Comparison of ENCODE assay signal across 9 cellular contexts in genomic region chr3:54870423-54870822, GRCh38. TPM values are rescaled to one million over a fixed set of nuclear protein-coding genes. Genes with fewer than 3 reads are reported as not detected.
DNase-seq lines count a peak whose midpoint lies in the region; ATAC-seq, FAIRE-seq and TF ChIP-seq lines count a peak whose summit lies in the region.
"Had no signal": no experiment of that assay in that cellular context is flagged by ENCODE, and none has a peak within 500 bp of the region (broad histone marks: within the 10 kb centered on the region; RNA-seq: fewer than 3 reads in every experiment).

No MANE protein-coding gene starts in this region.

- WGBS in sigmoid colon, 2 donors = 53 to 67% methylated on average over 7 of the region's 7 CpGs

- H3K4me1 ChIP-seq in sigmoid colon = peaks cover 0 to 9% (median 4%) of the 10 kb centered on the region in 4 donors

- H3K36me3 ChIP-seq in sigmoid colon = no peaks in the 10 kb centered on the region

- H3K4me1 Mint-ChIP-seq in glutamatergic neuron (ENCODE audit: low read depth, unreplicated experiment) = no peaks in the 10 kb centered on the region

- no peak overlapping the region for H3K27ac ChIP-seq in sigmoid colon

- H3K9me3 ChIP-seq in sigmoid colon = no peaks in the 10 kb centered on the region

- peaks cover 5% of the 10 kb centered on the region for H3K9me3 Mint-ChIP-seq in glutamatergic neuron (ENCODE audit: unreplicated experiment)

- no peaks in the 10 kb centered on the region for H3K36me3 Mint-ChIP-seq in glutamatergic neuron (ENCODE audit: unreplicated experiment)

- no peak overlapping the region for H3K4me3 ChIP-seq in sigmoid colon

- H3K4me3 Mint-ChIP-seq in glutamatergic neuron (ENCODE audit: unreplicated experiment) = no peak overlapping the region

- DNase-seq in Right ventricle myocardium superior (no peak), cardiac septum (ENCODE audit: low spot score) (no peak), glutamatergic neuron (no peak), sigmoid colon (no peak), cortex of kidney (lab: John Stamatoyannopoulos, UW) (no peak), GM12892 (ENCODE audit: insufficient read length) (no peak)

- TF ChIP-seq EP300 in sigmoid colon (IDR thresholded peaks at IDR 0.05) = no peak

- no peak overlapping the region for H3K27ac Mint-ChIP-seq in glutamatergic neuron (ENCODE audit: unreplicated experiment)

- H3K27me3 ChIP-seq in sigmoid colon = no peaks in the 10 kb centered on the region

- H3K27me3 Mint-ChIP-seq in glutamatergic neuron (ENCODE audit: unreplicated experiment) = peaks cover 4% of the 10 kb centered on the region

- FAIRE-seq in GM12892 (lab: Jason Lieb, UNC) = no peak

- TF ChIP-seq POLR2A in sigmoid colon (IDR thresholded peaks at IDR 0.05) (no peak), GM12892 (IDR thresholded peaks at IDR 0.05; ENCODE audit: low read depth, low read length) (no peak)

- ATAC-seq in Right ventricle myocardium superior (ENCODE audit: poor library complexity) = peak; percentile 87
- ATAC-seq in SK-N-SH treated with all-trans-retinoic acid at 6 μM for 48 hours = peak; percentile 99
- no peak for ATAC-seq in HG03432 (IDR thresholded peaks at IDR 0.05; ENCODE audit: unreplicated experiment)

- TF ChIP-seq CTCF in glutamatergic neuron (IDR thresholded peaks at IDR 0.05; ENCODE audit: partially characterized antibody, unreplicated experiment) (peak; percentile 21), sigmoid colon (IDR thresholded peaks at IDR 0.05) (peak in 3 of 4 experiments; percentile 47 to 52 (median 50))

- intact Hi-C loops in Right ventricle myocardium superior (cut with DNase I) = no loop called here
- intact Hi-C loops in cardiac septum (cut with DNase I) = loop anchor here (5.0 kb wide), 1 partner anchor 312 kb away; no protein-coding TSS in a partner anchor
- intact Hi-C loops in sigmoid colon (cut with DNase I) = no loop called here

TF ChIP-seq in SK-N-SH treated with all-trans-retinoic acid at 6 μM for 48 hours, 23 proteins besides CTCF, POLR2A, EP300 and RAD21:
- TF ChIP-seq PATZ1 (CRISPR knock-in tag; IDR thresholded peaks at IDR 0.05; ENCODE audit: borderline replicate concordance) (no peak), TOX (CRISPR knock-in tag; IDR thresholded peaks at IDR 0.05; ENCODE audit: borderline replicate concordance) (0 out of 2 replicates have a peak, but pooled peaks have one; percentile 7)
TF ChIP-seq in SK-N-SH treated with all-trans-retinoic acid at 6 μM for 48 hours: peak in this region for 1.

RNA-seq across cellular contexts. Expression of gene LRTM1, which starts 57.4 kb away (rescaled TPM):
- total RNA-seq in Right ventricle myocardium superior = not detected
- not detected for total RNA-seq in cardiac septum
- total RNA-seq in glutamatergic neuron (ENCODE audit: unreplicated experiment) = not detected
- not detected for total RNA-seq in sigmoid colon
- polyA plus RNA-seq in sigmoid colon = not detected
- polyA plus RNA-seq in GM12892 (2012; ENCODE audit: missing spikeins) = not detected
- total RNA-seq: activated CD8-positive, alpha-beta memory T cell treated with anti-CD3 and anti-CD28 coated beads for 36 hours had no signal
